ENCODE assay signal across 8 cellular contexts in genomic region chr10:44965651-44966097, GRCh38. TPM values are rescaled to one million over a fixed set of nuclear protein-coding genes. Genes with fewer than 3 reads are reported as not detected.
A peak's percentile ranks its signal among the peaks of the same experiment; 100 is the strongest.
DNase-seq lines count a peak whose midpoint lies in the region; ATAC-seq and TF ChIP-seq lines count a peak whose summit lies in the region.

No MANE protein-coding gene starts in this region.

- no peaks in the 10 kb centered on the region for H4K20me1 ChIP-seq in SK-N-SH (ENCODE audit: insufficient read depth)

- H3K36me3 ChIP-seq in H7 (replicated peaks; ENCODE audit: control insufficient read depth, insufficient read depth, low read length) (no peaks in the 10 kb centered on the region; the same call in 1 of the 2 replicates), SK-N-SH (replicated peaks in 1 of 2; ENCODE audit: control insufficient read depth in 1 of 2, insufficient read depth in 2 of 2, low read length in 1 of 2) (peaks cover 0 to 1% of the 10 kb centered on the region in 2 experiments), BE2C (no peaks in the 10 kb centered on the region)

- H3K9me2 ChIP-seq in SK-N-SH, result no peaks in the 10 kb centered on the region

- peak overlapping the region; percentile 86 for H3K27ac Mint-ChIP-seq in activated naive CD8-positive, alpha-beta T cell treated with anti-CD3 and anti-CD28 coated beads, Interleukin-2, amount 50 U/mL, for 24 hours
- peak overlapping the region; percentile 75 to 92 for H3K27ac Mint-ChIP-seq in natural killer cell

- H3K27ac ChIP-seq in SK-N-SH (ENCODE audit: low read depth in 2 of 2, low read length in 1 of 2), result no peak overlapping the region

- ATAC-seq in GM18502 (IDR thresholded peaks at IDR 0.05; ENCODE audit: poor library complexity, unreplicated experiment) (peak; percentile 58), natural killer cell (no peak)
- ATAC-seq in activated naive CD8-positive, alpha-beta T cell treated with anti-CD3 and anti-CD28 coated beads, Interleukin-2, amount 50 U/mL, for 24 hours, result peak; percentile 40

- TF ChIP-seq RAD21 in SK-N-SH (IDR thresholded peaks at IDR 0.05; ENCODE audit: low read length), result no peak

- H3K4me2 ChIP-seq in SK-N-SH, result no peak overlapping the region

- H3K4me1 ChIP-seq in SK-N-SH (ENCODE audit: control insufficient read depth in 1 of 2, insufficient read depth in 2 of 2, low read depth in 1 of 2, low read length in 1 of 2) (peaks cover 12 to 16% of the 10 kb centered on the region in 2 experiments; a peak in 1 of 4 replicates), BE2C (peaks cover 9% of the 10 kb centered on the region; the same call in 1 of the 2 replicates)

- no peaks in the 10 kb centered on the region for H3K27me3 ChIP-seq in H7 (ENCODE audit: control insufficient read depth, insufficient read depth, low read length)
- H3K27me3 ChIP-seq in SK-N-SH (ENCODE audit: insufficient read depth), result no peaks in the 10 kb centered on the region
- no peaks in the 10 kb centered on the region for H3K27me3 ChIP-seq in BE2C

- H3K36me3 Mint-ChIP-seq in activated naive CD8-positive, alpha-beta T cell treated with anti-CD3 and anti-CD28 coated beads, Interleukin-2, amount 50 U/mL, for 24 hours (ENCODE audit: low read depth), result no peaks in the 10 kb centered on the region
- H3K36me3 Mint-ChIP-seq in natural killer cell, result no peaks in the 10 kb centered on the region

- H2AFZ ChIP-seq in SK-N-SH (ENCODE audit: low read depth), result no peak overlapping the region

- TF ChIP-seq EP300 in SK-N-SH (IDR thresholded peaks at IDR 0.05; ENCODE audit: borderline replicate concordance in 1 of 2, low read depth in 1 of 2, low read length in 1 of 2), result no peak

- POLR2A ChIA-PET in SK-N-SH (lab: Yijun Ruan, JAX), result interaction anchor here (0.6 to 1.1 kb wide), 2 partner anchors 35 to 126 kb away, joined by 3 to 4 read pairs; no protein-coding TSS in a partner anchor

- H3K27me3 Mint-ChIP-seq in activated naive CD8-positive, alpha-beta T cell treated with anti-CD3 and anti-CD28 coated beads, Interleukin-2, amount 50 U/mL, for 24 hours, result peaks cover 2% of the 10 kb centered on the region
- no peaks in the 10 kb centered on the region for H3K27me3 Mint-ChIP-seq in natural killer cell (ENCODE audit: low read depth in 2 of 2)

- H3K9me3 Mint-ChIP-seq in activated naive CD8-positive, alpha-beta T cell treated with anti-CD3 and anti-CD28 coated beads, Interleukin-2, amount 50 U/mL, for 24 hours, result no peaks in the 10 kb centered on the region
- no peaks in the 10 kb centered on the region for H3K9me3 Mint-ChIP-seq in natural killer cell

- H3K79me2 ChIP-seq in SK-N-SH (ENCODE audit: insufficient read depth), result no peaks in the 10 kb centered on the region

- H3K9me3 ChIP-seq in SK-N-SH (no peaks in the 10 kb centered on the region), BE2C (no peaks in the 10 kb centered on the region)

- H3K4me3 ChIP-seq in H7 (ENCODE audit: insufficient read depth, low read depth, low read length) (no peak overlapping the region), SK-N-SH (ENCODE audit: low read depth in 2 of 2, low read length in 1 of 2) (no peak overlapping the region), BE2C (ENCODE audit: low read depth, low read length) (no peak overlapping the region)

- CTCF ChIA-PET in SK-N-SH (lab: Yijun Ruan, JAX), result interaction anchor here (0.8 to 9.6 kb wide), 4 partner anchors 10 to 37 kb away, joined by 3 to 81 read pairs (median 4); no protein-coding TSS in a partner anchor

- H3K9ac ChIP-seq in SK-N-SH, result no peak overlapping the region

- peaks cover 49% of the 10 kb centered on the region for H3K4me1 Mint-ChIP-seq in activated naive CD8-positive, alpha-beta T cell treated with anti-CD3 and anti-CD28 coated beads, Interleukin-2, amount 50 U/mL, for 24 hours
- peaks cover 81 to 98% of the 10 kb centered on the region in 2 donors for H3K4me1 Mint-ChIP-seq in natural killer cell

- 97% methylated on average over 6 of the region's 6 CpGs for WGBS in SK-N-SH (ENCODE audit: low lambda C conversion rate)

- H3F3A ChIP-seq in SK-N-SH (replicated peaks; ENCODE audit: insufficient read depth), result no peaks in the 10 kb centered on the region

- no peak for TF ChIP-seq CTCF in natural killer cell (IDR thresholded peaks at IDR 0.05)
- no peak for TF ChIP-seq CTCF in SK-N-SH (IDR thresholded peaks at IDR 0.05)
- TF ChIP-seq CTCF in BE2C (IDR thresholded peaks at IDR 0.05; ENCODE audit: low read depth, low read length), result no peak

- intact Hi-C loops in natural killer cell (cut with micrococcal nuclease), result no loop called here

- no peak overlapping the region for H3K4me3 Mint-ChIP-seq in activated naive CD8-positive, alpha-beta T cell treated with anti-CD3 and anti-CD28 coated beads, Interleukin-2, amount 50 U/mL, for 24 hours
- H3K4me3 Mint-ChIP-seq in natural killer cell, result peak overlapping the region; percentile 71

- DNase-seq in H7 (peak; percentile 13), natural killer cell (no peak), NCI-H2081 treated with DMSO at 0.1 percent for 48 hours (lab: John Stamatoyannopoulos, UW) (no peak), SK-N-SH (no peak), HuH-7 (ENCODE audit: low spot score) (no peak), BE2C (no peak)
- no peak for DNase-seq in activated naive CD8-positive, alpha-beta T cell treated with anti-CD3 and anti-CD28 coated beads, Interleukin-2, amount 50 U/mL, for 24 hours

TF ChIP-seq in SK-N-SH, 30 proteins besides CTCF, POLR2A, EP300 and RAD21:
- TF ChIP-seq IRF3 (IDR thresholded peaks at IDR 0.05; ENCODE audit: low read depth, low read length), result no peak
- no peak for TF ChIP-seq MEF2A (IDR thresholded peaks at IDR 0.05; ENCODE audit: borderline replicate concordance, low read depth)
- TF ChIP-seq USF2 (IDR thresholded peaks at IDR 0.05; ENCODE audit: borderline replicate concordance, low read depth, low read length), result no peak
- no peak for TF ChIP-seq JUND (IDR thresholded peaks at IDR 0.05)
- TF ChIP-seq CHD2 (IDR thresholded peaks at IDR 0.05; ENCODE audit: low read length, partially characterized antibody), result no peak
- no peak for TF ChIP-seq PBX3 (IDR thresholded peaks at IDR 0.05)
- no peak for TF ChIP-seq EZH2phosphoT487 (IDR thresholded peaks at IDR 0.05; ENCODE audit: borderline replicate concordance, low read depth)
- no peak for TF ChIP-seq MXI1 (IDR thresholded peaks at IDR 0.05; ENCODE audit: low read depth, low read length)
- TF ChIP-seq YY1 (IDR thresholded peaks at IDR 0.05; ENCODE audit: low read depth), result no peak
- no peak for TF ChIP-seq RFX5 (IDR thresholded peaks at IDR 0.05; ENCODE audit: low read length)
- TF ChIP-seq GATA2 (CRISPR knock-in tag; IDR thresholded peaks at IDR 0.05), result no peak
- no peak for TF ChIP-seq TEAD4 (IDR thresholded peaks at IDR 0.05; ENCODE audit: borderline replicate concordance, insufficient read depth)
TF ChIP-seq in SK-N-SH: peak in this region for 0.

RNA-seq across cellular contexts. Expression of gene RASSF4, which starts 6.1 kb away (rescaled TPM):
- total RNA-seq in H7 (2014; rRNA removed; shearing (Covaris generic)), result 9.1 and 13.6 TPM in 2 replicates
- total RNA-seq in natural killer cell, result 100 to 1,000 TPM in 2 of 3 donors, 10 to 100 TPM in 1; 99.8 to 116 (median 104) TPM
- 11.0 and 14.1 TPM in 2 replicates for polyA plus RNA-seq in SK-N-SH (2012; rRNA removed)
- polyA plus RNA-seq in SK-N-SH (2012; cell fraction: cytosol; rRNA removed), result 4.6 and 5.5 TPM in 2 replicates
- 70.4 and 80.8 TPM in 2 replicates for polyA plus RNA-seq in SK-N-SH (2012; cell fraction: nucleus; rRNA removed)
- polyA plus RNA-seq in BE2C (2012; ENCODE audit: insufficient read depth, insufficient read length, low read depth), result 9.3 TPM

RNA-seq across cellular contexts. Expression of gene DEPP1, which starts 12.9 kb away (rescaled TPM):
- total RNA-seq in H7 (2014; rRNA removed; shearing (Covaris generic)), result 0.28 and 1.2 TPM in 2 replicates
- total RNA-seq in natural killer cell, result not detected
- 5.3 and 6.1 TPM in 2 replicates for polyA plus RNA-seq in SK-N-SH (2012; rRNA removed)
- 3.2 and 4.1 TPM in 2 replicates for polyA plus RNA-seq in SK-N-SH (2012; cell fraction: cytosol; rRNA removed)
- 8.7 and 9.0 TPM in 2 replicates for polyA plus RNA-seq in SK-N-SH (2012; cell fraction: nucleus; rRNA removed)
- polyA plus RNA-seq in BE2C (2012; ENCODE audit: insufficient read depth, insufficient read length, low read depth), result 7.4 TPM

RNA-seq across cellular contexts. Expression of gene ZNF22, which starts 35.0 kb away (rescaled TPM):
- total RNA-seq in H7 (2014; rRNA removed; shearing (Covaris generic)), result 20.2 and 23.1 TPM in 2 replicates
- 10 to 100 TPM; 24.2 to 31.8 (median 25.0) TPM for total RNA-seq in natural killer cell
- 10.2 and 13.2 TPM in 2 replicates for polyA plus RNA-seq in SK-N-SH (2012; rRNA removed)
- 17.1 and 20.7 TPM in 2 replicates for polyA plus RNA-seq in SK-N-SH (2012; cell fraction: cytosol; rRNA removed)
- polyA plus RNA-seq in SK-N-SH (2012; cell fraction: nucleus; rRNA removed), result 2.3 and 5.2 TPM in 2 replicates
- 46.3 TPM for polyA plus RNA-seq in BE2C (2012; ENCODE audit: insufficient read depth, insufficient read length, low read depth)

RNA-seq across cellular contexts. Expression of gene TMEM72, which starts 54.5 kb away (rescaled TPM):
- total RNA-seq in H7 (2014; rRNA removed; shearing (Covaris generic)), result not detected in 2 replicates
- not detected for total RNA-seq in natural killer cell
- polyA plus RNA-seq in SK-N-SH (2012; rRNA removed), result not detected in 2 replicates
- polyA plus RNA-seq in SK-N-SH (2012; cell fraction: cytosol; rRNA removed), result not detected in 2 replicates
- polyA plus RNA-seq in SK-N-SH (2012; cell fraction: nucleus; rRNA removed), result not detected in 2 replicates
- polyA plus RNA-seq in BE2C (2012; ENCODE audit: insufficient read depth, insufficient read length, low read depth), result not detected

Comparison
In these comparisons a context has a peak if more than half of its experiments do, and no peak if none do; other contexts are left out.
1. ATAC-seq: peak in GM18502 (single experiment) and activated naive CD8-positive, alpha-beta T cell treated with anti-CD3 and anti-CD28 coated beads, Interleukin-2, amount 50 U/mL, for 24 hours (single experiment); none in natural killer cell (0 of 3).